8 cellular contexts compared by ENCODE assay signal in genomic region chr2:46909771-46910419, GRCh38. TPM values are rescaled to one million over a fixed set of nuclear protein-coding genes. Genes with fewer than 3 reads are reported as not detected.
DNase-seq lines count a peak whose midpoint lies in the region; ATAC-seq, FAIRE-seq and TF ChIP-seq lines count a peak whose summit lies in the region.

No MANE protein-coding gene starts in this region.

- H3K4me3 Mint-ChIP-seq in endodermal cell, result no peak overlapping the region

- H3K9me3 Mint-ChIP-seq in endodermal cell, result no peaks in the 10 kb centered on the region

- peaks cover 13% of the 10 kb centered on the region for H3K4me1 Mint-ChIP-seq in endodermal cell

- H3K36me3 Mint-ChIP-seq in endodermal cell (ENCODE audit: low read depth), result peaks cover 66% of the 10 kb centered on the region

- intact Hi-C loops in tibial artery (cut with DNase I; ENCODE audit: low total_unique reads), result no loop called here

- 87 to 93% methylated on average over 5 to 6 of the region's 6 CpGs for WGBS in endodermal cell (ENCODE audit: insufficient coverage in 1 of 2, insufficient read length in 1 of 2), 2 experiments

- peak; percentile 19 for DNase-seq in SIG-M5 treated with dmso at 0.1 percent for 504 hours (lab: John Stamatoyannopoulos, UW; ENCODE audit: unreplicated experiment)
- DNase-seq in SIG-M5 (lab: John Stamatoyannopoulos, UW), result no peak
- peak; percentile 99 for DNase-seq in RCC 7860 (ENCODE audit: low spot score)
- no peak for DNase-seq in endodermal cell
- DNase-seq in stimulated activated CD4-positive, alpha-beta T cell treated with anti-CD3 and anti-CD28 coated beads, Interleukin-15, amount 100 ng/mL, for 24 hours, result peak; percentile 57
- no peak for DNase-seq in DMS114 treated with DMSO at 0.1 percent for 48 hours (lab: John Stamatoyannopoulos, UW; ENCODE audit: unreplicated experiment)
- DNase-seq in tibial artery, result no peak

- peak; percentile 94 for FAIRE-seq in RCC 7860 (lab: Jason Lieb, UNC)

- H3K36me3 ChIP-seq in endodermal cell (ENCODE audit: control insufficient read depth, insufficient read depth, low read length) (peaks cover 78% of the 10 kb centered on the region), tibial artery (peaks cover 56 to 64% (median 63%) of the 10 kb centered on the region in 3 donors)

- H3K4me3 ChIP-seq in endodermal cell (ENCODE audit: low read length), result no peak overlapping the region
- no peak overlapping the region for H3K4me3 ChIP-seq in tibial artery

- H3K4me1 ChIP-seq in endodermal cell (ENCODE audit: control insufficient read depth, insufficient read depth, low read length) (no peaks in the 10 kb centered on the region), tibial artery (peaks cover 0 to 34% (median 20%) of the 10 kb centered on the region in 4 donors)

- TF ChIP-seq CTCF in endodermal cell (conservative IDR thresholded peaks at IDR 0.05) (no peak), tibial artery (IDR thresholded peaks at IDR 0.05) (no peak)

- no peaks in the 10 kb centered on the region for H3K27me3 ChIP-seq in endodermal cell (ENCODE audit: control insufficient read depth, insufficient read depth, low read length, poor library complexity, severe bottlenecking)
- no peaks in the 10 kb centered on the region for H3K27me3 ChIP-seq in tibial artery

- H3K27ac ChIP-seq in endodermal cell (ENCODE audit: low read depth, low read length) (no peak overlapping the region), tibial artery (no peak overlapping the region)

- H3K9ac ChIP-seq in endodermal cell (ENCODE audit: extremely low read depth, low read length, poor library complexity, severe bottlenecking), result no peak overlapping the region

- no peaks in the 10 kb centered on the region for H3K27me3 Mint-ChIP-seq in endodermal cell (ENCODE audit: insufficient read depth)

- peak; percentile 84 for ATAC-seq in HG02642 (IDR thresholded peaks at IDR 0.05; ENCODE audit: poor library complexity, unreplicated experiment)

- peak overlapping the region; percentile 2 for H3K27ac Mint-ChIP-seq in endodermal cell

- H3K9me3 ChIP-seq in endodermal cell (ENCODE audit: control insufficient read depth, low read length) (peaks cover 7% of the 10 kb centered on the region), tibial artery (no peaks in the 10 kb centered on the region)

RNA-seq across cellular contexts. Expression of gene MCFD2, which starts 5.7 kb away (rescaled TPM):
- 10 to 100 TPM; 82.4 to 82.9 TPM for total RNA-seq in endodermal cell
- 73.4 TPM for polyA plus RNA-seq in endodermal cell (2013, experiment 1 of 2)
- 71.3 TPM for polyA plus RNA-seq in endodermal cell (2013, experiment 2 of 2)

RNA-seq across cellular contexts. Expression of gene TTC7A, which starts 31.1 kb away (rescaled TPM):
- total RNA-seq in endodermal cell, result 10 to 100 TPM; 11.9 to 17.6 TPM
- 9.7 TPM for polyA plus RNA-seq in endodermal cell (2013, experiment 1 of 2)
- polyA plus RNA-seq in endodermal cell (2013, experiment 2 of 2), result 9.9 TPM

Comparison
In these comparisons a context has a peak if more than half of its experiments do, and no peak if none do; other contexts are left out.
1. DNase-seq: peak in SIG-M5 treated with dmso at 0.1 percent for 504 hours (single experiment), RCC 7860 (single experiment) and stimulated activated CD4-positive, alpha-beta T cell treated with anti-CD3 and anti-CD28 coated beads, Interleukin-15, amount 100 ng/mL, for 24 hours (single experiment); none in SIG-M5 (single experiment), endodermal cell (single experiment), DMS114 treated with DMSO at 0.1 percent for 48 hours (single experiment) and tibial artery (0 of 2).